Comparison of ENCODE assay signal across 20 cellular contexts in the genomic region with DNA sequence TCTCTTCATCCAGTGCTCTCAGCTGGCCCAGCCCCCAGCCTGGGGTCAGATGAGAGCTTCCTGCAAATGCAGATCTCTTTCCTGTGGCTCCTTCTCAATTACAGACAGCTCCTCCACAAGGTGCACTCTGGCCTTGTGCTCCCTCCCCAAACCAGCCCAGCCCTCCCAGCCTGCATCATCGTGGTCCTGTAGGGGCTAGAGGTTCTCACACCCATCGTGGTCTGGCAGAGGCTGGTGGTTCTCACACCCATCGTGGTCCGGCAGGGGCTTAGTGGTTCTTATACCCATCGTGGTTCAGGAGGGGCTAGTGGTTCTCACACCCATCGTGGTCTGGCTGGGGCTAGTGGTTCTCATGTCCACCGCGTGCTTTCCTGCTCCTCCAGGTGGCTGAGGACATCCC.
DNase-seq lines count a peak whose midpoint lies in the region; ATAC-seq and TF ChIP-seq lines count a peak whose summit lies in the region.
"Had no signal": no experiment of that assay in that cellular context is flagged by ENCODE, and none has a peak within 500 bp of the region (broad histone marks: within the 10 kb centered on the region; RNA-seq: fewer than 3 reads in every experiment).

No MANE protein-coding gene starts in this region.

- H3K9me3 Mint-ChIP-seq in natural killer cell treated with Interleukin-12 subunit alpha and Interleukin-12 subunit beta and Interleukin-15 and Interleukin-18, amount 100 ng/mL, for 72 hours: no peaks in the 10 kb centered on the region
- H3K9me3 Mint-ChIP-seq in natural killer cell: no peaks in the 10 kb centered on the region
- H3K9me3 Mint-ChIP-seq in nephron: no peaks in the 10 kb centered on the region
- H3K9me3 Mint-ChIP-seq: CD8-positive, alpha-beta memory T cell had no signal

- no peak for TF ChIP-seq CTCF in natural killer cell (IDR thresholded peaks at IDR 0.05)
- TF ChIP-seq CTCF in nephron (IDR thresholded peaks at IDR 0.05; ENCODE audit: unreplicated experiment in 3 of 3): no peak
- no peak for TF ChIP-seq CTCF in vagina (IDR thresholded peaks at IDR 0.05)

- H3K4me1 Mint-ChIP-seq in natural killer cell treated with Interleukin-12 subunit alpha and Interleukin-12 subunit beta and Interleukin-15 and Interleukin-18, amount 100 ng/mL, for 72 hours (ENCODE audit: low read depth in 2 of 2): peaks cover 3 to 5% of the 10 kb centered on the region in 2 donors
- H3K4me1 Mint-ChIP-seq in natural killer cell (no peaks in the 10 kb centered on the region), nephron (peaks cover 42% of the 10 kb centered on the region)
- H3K4me1 Mint-ChIP-seq: CD8-positive, alpha-beta memory T cell had no signal

- H3K27ac Mint-ChIP-seq in natural killer cell treated with Interleukin-12 subunit alpha and Interleukin-12 subunit beta and Interleukin-15 and Interleukin-18, amount 100 ng/mL, for 72 hours: no peak overlapping the region
- H3K27ac Mint-ChIP-seq in natural killer cell (no peak overlapping the region), nephron (peak overlapping the region in 2 of 3 experiments; percentile 96 to 97)

- H3K4me3 Mint-ChIP-seq in natural killer cell treated with Interleukin-12 subunit alpha and Interleukin-12 subunit beta and Interleukin-15 and Interleukin-18, amount 100 ng/mL, for 72 hours: no peak overlapping the region
- no peak overlapping the region for H3K4me3 Mint-ChIP-seq in natural killer cell
- H3K4me3 Mint-ChIP-seq in nephron: no peak overlapping the region
- H3K4me3 Mint-ChIP-seq: CD8-positive, alpha-beta memory T cell had no signal

- DNase-seq in natural killer cell treated with Interleukin-12 subunit alpha and Interleukin-12 subunit beta and Interleukin-15 and Interleukin-18, amount 100 ng/mL, for 72 hours (ENCODE audit: low spot score): no peak
- no peak for DNase-seq in natural killer cell
- no peak for DNase-seq in epithelial cell of prostate (ENCODE audit: low read depth, low spot score)
- DNase-seq in vagina (ENCODE audit: extremely low spot score in 2 of 2): peak; percentile 81 to 82
- DNase-seq in stimulated activated CD4-positive, alpha-beta T cell treated with anti-CD3 and anti-CD28 coated beads, Interleukin-12 subunit alpha, Interleukin-12 subunit beta, amount 100 ng/mL, for 4 hours: no peak
- no peak for DNase-seq in NOMO-1 (lab: John Stamatoyannopoulos, UW; ENCODE audit: unreplicated experiment in 2 of 2)
- no peak for DNase-seq in A172 (ENCODE audit: low spot score)
- DNase-seq: AML-193; Calu3; CD8-positive, alpha-beta memory T cell; GF-D8; NCI-H1105; NCI-H2029 treated with DMSO at 0.1 percent for 48 hours; NCI-H748 treated with DMSO at 0.1 percent for 48 hours; SJCRH30 had no signal

- intact Hi-C loops in natural killer cell (cut with micrococcal nuclease): no loop called here
- intact Hi-C loops in vagina (cut with DNase I): no loop called here

- H3K27ac ChIP-seq in epithelial cell of prostate (peak overlapping the region; percentile 17), vagina (no peak overlapping the region)
- H3K27ac ChIP-seq: 22Rv1, C4-2B, KMS-11, SJCRH30 had no signal

- H3K27me3 Mint-ChIP-seq in natural killer cell treated with Interleukin-12 subunit alpha and Interleukin-12 subunit beta and Interleukin-15 and Interleukin-18, amount 100 ng/mL, for 72 hours: peaks cover 14 to 36% of the 10 kb centered on the region in 2 donors
- H3K27me3 Mint-ChIP-seq in natural killer cell (ENCODE audit: low read depth in 2 of 2): peaks cover 2 to 5% of the 10 kb centered on the region in 2 donors
- no peaks in the 10 kb centered on the region for H3K27me3 Mint-ChIP-seq in nephron (ENCODE audit: low read depth)
- H3K27me3 Mint-ChIP-seq: CD8-positive, alpha-beta memory T cell had no signal

- no peaks in the 10 kb centered on the region for H3K4me1 ChIP-seq in vagina

- no peaks in the 10 kb centered on the region for H3K36me3 Mint-ChIP-seq in natural killer cell treated with Interleukin-12 subunit alpha and Interleukin-12 subunit beta and Interleukin-15 and Interleukin-18, amount 100 ng/mL, for 72 hours
- H3K36me3 Mint-ChIP-seq in natural killer cell: no peaks in the 10 kb centered on the region
- peaks cover 53% of the 10 kb centered on the region for H3K36me3 Mint-ChIP-seq in nephron (ENCODE audit: low read depth)
- H3K36me3 Mint-ChIP-seq: CD8-positive, alpha-beta memory T cell had no signal

- no peaks in the 10 kb centered on the region for H3K9me3 ChIP-seq in vagina
- H3K9me3 ChIP-seq: SJCRH30 had no signal

- ATAC-seq in natural killer cell treated with Interleukin-12 subunit alpha and Interleukin-12 subunit beta and Interleukin-15 and Interleukin-18, amount 100 ng/mL, for 72 hours: peak; percentile 15 to 17
- no peak for ATAC-seq in natural killer cell
- ATAC-seq: Panc1 had no signal

- no peak for TF ChIP-seq POLR2A in vagina (IDR thresholded peaks at IDR 0.05)

- peaks cover 0 to 83% of the 10 kb centered on the region in 2 donors for H3K36me3 ChIP-seq in vagina

- no peak overlapping the region for H3K4me3 ChIP-seq in vagina
- H3K4me3 ChIP-seq: SJCRH30 had no signal

- H3K27me3 ChIP-seq in vagina: no peaks in the 10 kb centered on the region
- H3K27me3 ChIP-seq: SJCRH30 had no signal

Comparison
In these comparisons a context has a peak if more than half of its experiments do, and no peak if none do; other contexts are left out.
1. ATAC-seq: peak in natural killer cell treated with Interleukin-12 subunit alpha and Interleukin-12 subunit beta and Interleukin-15 and Interleukin-18, amount 100 ng/mL, for 72 hours (2 of 2); none in natural killer cell (0 of 3).
2. DNase-seq: peak in vagina (2 of 2); none in natural killer cell treated with Interleukin-12 subunit alpha and Interleukin-12 subunit beta and Interleukin-15 and Interleukin-18, amount 100 ng/mL, for 72 hours (single experiment), natural killer cell (single experiment), epithelial cell of prostate (single experiment), stimulated activated CD4-positive, alpha-beta T cell treated with anti-CD3 and anti-CD28 coated beads, Interleukin-12 subunit alpha, Interleukin-12 subunit beta, amount 100 ng/mL, for 4 hours (single experiment), NOMO-1 (0 of 2) and A172 (single experiment).
3. H3K27ac Mint-ChIP-seq: peak in nephron (2 of 3); none in natural killer cell treated with Interleukin-12 subunit alpha and Interleukin-12 subunit beta and Interleukin-15 and Interleukin-18, amount 100 ng/mL, for 72 hours (0 of 2) and natural killer cell (0 of 2).